ENCODE assay signal across 1 cellular context in genomic region chr4:149884529-149885206, GRCh38.
TF ChIP-seq lines count a peak whose summit lies in the region.

No MANE protein-coding gene starts in this region.

TF ChIP-seq in HepG2, 621 proteins besides CTCF, POLR2A, EP300 and RAD21 (continued from another document):
- TF ChIP-seq HMGXB3 (CRISPR knock-in tag; IDR thresholded peaks at IDR 0.05; ENCODE audit: borderline replicate concordance), result no peak
- no peak for TF ChIP-seq ZSCAN5A (CRISPR knock-in tag; IDR thresholded peaks at IDR 0.05; ENCODE audit: borderline replicate concordance)
- no peak for TF ChIP-seq ZNF124 (CRISPR knock-in tag; IDR thresholded peaks at IDR 0.05)
- TF ChIP-seq, protein P1, sequence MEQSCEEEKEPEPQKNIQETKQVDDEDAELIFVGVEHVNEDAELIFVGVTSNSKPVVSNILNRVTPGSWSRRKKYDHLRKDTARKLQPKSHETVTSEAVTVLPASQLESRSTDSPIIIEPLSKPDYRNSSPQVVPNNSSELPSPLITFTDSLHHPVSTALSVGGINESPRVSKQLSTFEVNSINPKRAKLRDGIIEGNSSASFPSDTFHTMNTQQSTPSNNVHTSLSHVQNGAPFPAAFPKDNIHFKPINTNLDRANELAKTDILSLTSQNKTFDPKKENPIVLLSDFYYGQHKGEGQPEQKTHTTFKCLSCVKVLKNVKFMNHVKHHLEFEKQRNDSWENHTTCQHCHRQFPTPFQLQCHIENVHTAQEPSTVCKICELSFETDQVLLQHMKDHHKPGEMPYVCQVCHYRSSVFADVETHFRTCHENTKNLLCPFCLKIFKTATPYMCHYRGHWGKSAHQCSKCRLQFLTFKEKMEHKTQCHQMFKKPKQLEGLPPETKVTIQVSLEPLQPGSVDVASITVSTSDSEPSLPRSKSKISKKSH (CRISPR knock-in tag; IDR thresholded peaks at IDR 0.05; ENCODE audit: borderline replicate concordance), result no peak
- no peak for TF ChIP-seq SKIL (CRISPR knock-in tag; IDR thresholded peaks at IDR 0.05; ENCODE audit: borderline replicate concordance)
- no peak for TF ChIP-seq ZNF18 (CRISPR knock-in tag; IDR thresholded peaks at IDR 0.05; ENCODE audit: insufficient replicate concordance)
- no peak for TF ChIP-seq AKAP8 (CRISPR knock-in tag; IDR thresholded peaks at IDR 0.05)
- TF ChIP-seq, protein P2, sequence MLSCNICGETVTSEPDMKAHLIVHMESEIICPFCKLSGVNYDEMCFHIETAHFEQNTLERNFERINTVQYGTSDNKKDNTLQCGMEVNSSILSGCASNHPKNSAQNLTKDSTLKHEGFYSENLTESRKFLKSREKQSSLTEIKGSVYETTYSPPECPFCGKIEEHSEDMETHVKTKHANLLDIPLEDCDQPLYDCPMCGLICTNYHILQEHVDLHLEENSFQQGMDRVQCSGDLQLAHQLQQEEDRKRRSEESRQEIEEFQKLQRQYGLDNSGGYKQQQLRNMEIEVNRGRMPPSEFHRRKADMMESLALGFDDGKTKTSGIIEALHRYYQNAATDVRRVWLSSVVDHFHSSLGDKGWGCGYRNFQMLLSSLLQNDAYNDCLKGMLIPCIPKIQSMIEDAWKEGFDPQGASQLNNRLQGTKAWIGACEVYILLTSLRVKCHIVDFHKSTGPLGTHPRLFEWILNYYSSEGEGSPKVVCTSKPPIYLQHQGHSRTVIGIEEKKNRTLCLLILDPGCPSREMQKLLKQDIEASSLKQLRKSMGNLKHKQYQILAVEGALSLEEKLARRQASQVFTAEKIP (CRISPR knock-in tag; IDR thresholded peaks at IDR 0.05; ENCODE audit: borderline replicate concordance), result no peak
- TF ChIP-seq GLMP (CRISPR knock-in tag; IDR thresholded peaks at IDR 0.05; ENCODE audit: borderline replicate concordance), result no peak
- TF ChIP-seq GTF3A (CRISPR knock-in tag; conservative IDR thresholded peaks at IDR 0.05), result no peak
- TF ChIP-seq CREBL2 (CRISPR knock-in tag; IDR thresholded peaks at IDR 0.05; ENCODE audit: borderline replicate concordance), result no peak
- TF ChIP-seq CENPX (CRISPR knock-in tag; IDR thresholded peaks at IDR 0.05), result no peak
